26 cellular contexts compared by ENCODE assay signal in the genomic region with DNA sequence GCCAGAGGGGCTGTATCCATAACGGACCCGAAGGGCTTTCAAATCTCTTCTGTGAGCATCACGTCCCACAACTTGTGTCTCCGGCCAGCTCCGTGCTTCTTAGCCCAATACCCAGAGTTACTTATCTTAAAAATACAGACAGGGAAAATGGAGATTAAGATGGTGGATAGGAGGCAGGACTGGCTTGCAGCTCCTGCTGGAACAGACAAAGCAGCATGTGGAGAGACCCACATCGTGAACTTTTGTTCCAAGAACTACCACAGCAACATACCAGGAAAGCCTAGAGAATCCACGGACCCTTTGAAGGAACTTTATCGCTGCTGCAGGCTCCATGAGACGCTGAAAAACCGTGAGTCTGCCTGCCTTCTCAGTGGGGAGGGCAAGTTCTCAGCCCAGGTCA.
"Had no signal": no experiment of that assay in that cellular context is flagged by ENCODE, and none has a peak within 500 bp of the region (broad histone marks: within the 10 kb centered on the region; RNA-seq: fewer than 3 reads in every experiment).

No MANE protein-coding gene starts in this region.

- DNase-seq: colonic mucosa; cortex of kidney; effector CD8-positive, alpha-beta T cell; effector memory CD8-positive, alpha-beta T cell; endodermal cell; erythroblast; esophagus squamous epithelium; foreskin fibroblast; foreskin melanocyte; gastrocnemius medialis; glutamatergic neuron; head of caudate nucleus; heart right ventricle; hippocampal formation; left cardiac atrium; left lung; left ventricle myocardium superior; lower lobe of right lung; mesenchymal stem cell; mucosa of descending colon; naive B cell had no signal

- H3K36me3 ChIP-seq: colonic mucosa, esophagus squamous epithelium, gastrocnemius medialis, heart right ventricle, left lung, lower lobe of right lung had no signal

- H3K4me1 ChIP-seq: colonic mucosa, esophagus squamous epithelium, gastrocnemius medialis, left lung, lower lobe of right lung had no signal

- H3K27me3 ChIP-seq: colonic mucosa, esophagus squamous epithelium, left lung had no signal

- H3K4me3 ChIP-seq: colonic mucosa, esophagus squamous epithelium, gastrocnemius medialis, heart right ventricle, left lung, lower lobe of right lung, mucosa of descending colon had no signal

- ATAC-seq: effector memory CD8-positive, alpha-beta T cell; esophagus mucosa; gastrocnemius medialis; heart right ventricle; left cardiac atrium; left lung; left ventricle myocardium superior; lower lobe of right lung; mucosa of descending colon had no signal

- FAIRE-seq: endometrium, islet of Langerhans, keratinocyte had no signal

- H3K27ac ChIP-seq: colonic mucosa, epithelial cell of prostate, esophagus squamous epithelium, gastrocnemius medialis, heart right ventricle, left lung, lower lobe of right lung had no signal

- H3K9me3 ChIP-seq: colonic mucosa, esophagus squamous epithelium, gastrocnemius medialis, left lung, lower lobe of right lung, mucosa of descending colon had no signal
